ENCODE assay signal across 14 cellular contexts in the genomic region with DNA sequence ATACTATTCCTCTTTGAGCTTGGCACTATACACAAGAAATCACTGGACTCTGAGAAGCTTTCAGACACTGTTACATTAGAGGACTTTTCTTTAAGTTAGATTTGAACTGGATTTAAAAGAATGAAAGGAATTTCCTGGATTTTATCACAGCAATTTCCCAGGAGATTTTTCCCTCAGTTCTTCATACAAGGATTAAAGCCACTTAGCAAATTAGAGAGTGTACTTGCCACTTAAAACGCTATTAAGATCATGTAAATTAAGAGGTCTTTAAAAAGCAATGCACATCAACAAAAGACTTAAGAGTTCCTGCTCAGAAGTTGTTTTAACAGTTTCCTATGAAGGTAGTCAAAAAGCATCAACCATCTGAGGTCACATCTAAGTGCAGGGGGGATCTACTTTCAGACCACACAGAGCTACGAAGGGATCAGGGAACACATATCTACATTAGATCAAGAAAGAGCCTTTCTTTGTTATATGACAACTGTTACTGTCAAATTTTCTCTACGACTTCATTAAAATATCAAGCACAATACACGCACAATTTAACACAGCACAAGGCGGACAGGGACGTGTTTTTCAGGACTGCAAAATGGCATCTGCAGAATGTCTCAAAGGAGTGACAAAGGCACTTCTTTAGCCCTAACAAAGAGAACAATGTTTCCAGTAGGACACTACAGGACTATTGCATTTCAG.
DNase-seq lines count a peak whose midpoint lies in the region; ATAC-seq, FAIRE-seq and TF ChIP-seq lines count a peak whose summit lies in the region.
"Had no signal": no experiment of that assay in that cellular context is flagged by ENCODE, and none has a peak within 500 bp of the region (broad histone marks: within the 10 kb centered on the region; RNA-seq: fewer than 3 reads in every experiment).

No MANE protein-coding gene starts in this region.

- TF ChIP-seq POLR2A in HepG2 (IDR thresholded peaks at IDR 0.05; ENCODE audit: insufficient read depth in 1 of 2, low read depth in 2 of 2, low read length in 2 of 2) = no peak
- no peak for TF ChIP-seq POLR2A in right lobe of liver (IDR thresholded peaks at IDR 0.05)

- H3K9me1 ChIP-seq in keratinocyte (ENCODE audit: control insufficient read depth, extremely low read depth, insufficient read depth, low read length) = no peaks in the 10 kb centered on the region

- peaks cover 61% of the 10 kb centered on the region for H3K4me1 ChIP-seq in HepG2 (ENCODE audit: insufficient read depth, low read length)
- H3K4me1 ChIP-seq in right lobe of liver = no peaks in the 10 kb centered on the region
- peaks cover 14% of the 10 kb centered on the region for H3K4me1 ChIP-seq in keratinocyte (ENCODE audit: control insufficient read depth, extremely low read depth, insufficient read depth, low read length)

- TF ChIP-seq EP300 in HepG2 (IDR thresholded peaks at IDR 0.05; ENCODE audit: low read depth in 2 of 2, low read length in 2 of 2) (no peak), HepG2 (CRISPR knock-in tag; IDR thresholded peaks at IDR 0.05; ENCODE audit: borderline replicate concordance) (no peak)

- H2AFZ ChIP-seq in HepG2 (ENCODE audit: low read length) (no peak overlapping the region), keratinocyte (ENCODE audit: control insufficient read depth, low read length) (no peak overlapping the region)

- WGBS in HepG2 (ENCODE audit: low lambda C conversion rate) = 87% methylated on average over 6 of the region's 6 CpGs
- 70% methylated on average over 6 of the region's 6 CpGs for WGBS in right lobe of liver (ENCODE audit: insufficient coverage, low coverage, low lambda C conversion rate, missing lambda C conversion rate)

- H3K36me3 ChIP-seq in HepG2 (replicated peaks in 1 of 2; ENCODE audit: control insufficient read depth in 1 of 2, insufficient read depth in 2 of 2, low read length in 2 of 2) = no peaks in the 10 kb centered on the region
- no peaks in the 10 kb centered on the region for H3K36me3 ChIP-seq in right lobe of liver
- no peaks in the 10 kb centered on the region for H3K36me3 ChIP-seq in keratinocyte (ENCODE audit: control insufficient read depth in 2 of 2, extremely low read depth in 1 of 2, insufficient read depth in 2 of 2, low read length in 2 of 2)

- POLR2A ChIA-PET in HepG2 (lab: Yijun Ruan, JAX) = no interaction called here

- CTCF ChIA-PET in HepG2 (lab: Yijun Ruan, JAX; ENCODE audit: low intra/inter-chr PET ratio, low total read pairs) = no interaction called here

- FAIRE-seq in HepG2 (lab: Jason Lieb, UNC) = no peak
- peak; percentile 46 for FAIRE-seq in keratinocyte (lab: Jason Lieb, UNC)
- peak; percentile 5 for FAIRE-seq in urothelium cell line (lab: Jason Lieb, UNC)
- FAIRE-seq: TTC549 had no signal

- H3K4me2 ChIP-seq in HepG2 (ENCODE audit: low read depth, low read length) = no peak overlapping the region
- H3K4me2 ChIP-seq in keratinocyte (ENCODE audit: control insufficient read depth, extremely low read depth, insufficient read depth, low read depth, low read length) = no peak overlapping the region

- no peak for DNase-seq in HepG2 (ENCODE audit: low spot score)
- DNase-seq in right lobe of liver = no peak
- DNase-seq in astrocyte of the spinal cord (ENCODE audit: low read depth, low spot score) = peak; percentile 51
- DNase-seq in keratinocyte (ENCODE audit: low read depth, low spot score) = no peak
- DNase-seq in urothelium cell line (ENCODE audit: low spot score) = no peak
- DNase-seq in activated CD4-positive, alpha-beta T cell treated with anti-CD3 and anti-CD28 coated beads for 1 hour = no peak
- no peak for DNase-seq in 8988T
- DNase-seq: ACHN; activated T-cell treated with anti-CD3 and anti-CD28 coated beads, Interleukin-2, amount 50 U/mL, for 48 hours; hippocampal formation; naive B cell; NCI-H1417 treated with DMSO at 0.1 percent for 48 hours had no signal

- H3K9ac ChIP-seq in HepG2 (ENCODE audit: insufficient read depth, low read depth, low read length) = no peak overlapping the region
- no peak overlapping the region for H3K9ac ChIP-seq in keratinocyte (ENCODE audit: control insufficient read depth, extremely low read depth, insufficient read depth, low read length)

- in situ Hi-C loops in HepG2 (cut with HindIII; ENCODE audit: extremely low pct_ligation_motif_present, low pct_unique_long_range_greater_than_20kb) = no loop called here
- in situ Hi-C loops in astrocyte of the spinal cord (cut with HindIII; ENCODE audit: low sequenced_read_pairs) = no loop called here

- dilution Hi-C loops in keratinocyte (cut with MboI; ENCODE audit: extremely low pct_ligation_motif_present, low sequenced_read_pairs) = no loop called here

- intact Hi-C loops in HepG2 (cut with micrococcal nuclease; ENCODE audit: unreplicated experiment) = no loop called here
- intact Hi-C loops in right lobe of liver (cut with DNase I) = no loop called here

- H3K27ac ChIP-seq in HepG2 (ENCODE audit: extremely low read length, insufficient read depth, low read length) = no peak overlapping the region
- H3K27ac ChIP-seq in right lobe of liver = no peak overlapping the region
- no peak overlapping the region for H3K27ac ChIP-seq in keratinocyte (ENCODE audit: control insufficient read depth, insufficient read depth, low read length)

- H3K9me3 ChIP-seq in HepG2 (ENCODE audit: low read length) (no peaks in the 10 kb centered on the region), right lobe of liver (no peaks in the 10 kb centered on the region), keratinocyte (ENCODE audit: control insufficient read depth, low read depth, low read length) (no peaks in the 10 kb centered on the region)

- ATAC-seq in HepG2 = no peak
- no peak for ATAC-seq in right lobe of liver
- ATAC-seq in HG03025 (IDR thresholded peaks at IDR 0.05; ENCODE audit: low FRiP score, unreplicated experiment) = no peak

- H3K27me3 ChIP-seq in HepG2 (ENCODE audit: control insufficient read depth in 1 of 2, insufficient read depth in 2 of 2, low read length in 2 of 2) (no peaks in the 10 kb centered on the region), right lobe of liver (no peaks in the 10 kb centered on the region), keratinocyte (ENCODE audit: control insufficient read depth, extremely low read depth, insufficient read depth, low read length) (no peaks in the 10 kb centered on the region)

- TF ChIP-seq RAD21 in HepG2 (CRISPR knock-in tag; IDR thresholded peaks at IDR 0.05) = no peak

- no TSS peak for BruUV-seq in HepG2 (replicated peaks; lab: Mats Ljungman, UMichigan)

- H3K79me2 ChIP-seq in HepG2 (ENCODE audit: insufficient read depth, low read length) (peaks cover 86% of the 10 kb centered on the region), keratinocyte (ENCODE audit: control insufficient read depth, insufficient read depth, low read length) (peaks cover 5% of the 10 kb centered on the region)

- H4K20me1 ChIP-seq in HepG2 (ENCODE audit: insufficient read depth, low read length) (no peaks in the 10 kb centered on the region; the same call in 1 of the 2 replicates), keratinocyte (ENCODE audit: control insufficient read depth, extremely low read depth, insufficient read depth, low read length) (no peaks in the 10 kb centered on the region)

- H3K4me3 ChIP-seq in HepG2 (replicated peaks in 1 of 3; ENCODE audit: insufficient read depth in 1 of 3, low read depth in 2 of 3, low read length in 3 of 3) (no peak overlapping the region), right lobe of liver (no peak overlapping the region), astrocyte of the spinal cord (ENCODE audit: low read depth, low read length) (no peak overlapping the region), keratinocyte (ENCODE audit: control insufficient read depth in 2 of 3, extremely low read depth in 1 of 3, insufficient read depth in 2 of 3, low read depth in 1 of 3, low read length in 3 of 3) (no peak overlapping the region)

- TF ChIP-seq CTCF in HepG2 (CRISPR knock-in tag; IDR thresholded peaks at IDR 0.05) (no peak), right lobe of liver (IDR thresholded peaks at IDR 0.05) (no peak), astrocyte of the spinal cord (IDR thresholded peaks at IDR 0.05; ENCODE audit: low read depth, low read length) (no peak), keratinocyte (optimal IDR thresholded peaks at IDR 0.05 in 1 of 3, IDR thresholded peaks at IDR 0.05 in 1 of 3, conservative IDR thresholded peaks at IDR 0.05 in 1 of 3; ENCODE audit: extremely low read depth in 1 of 3, insufficient read depth in 2 of 3, low read length in 3 of 3) (no peak)

TF ChIP-seq in HepG2, 621 proteins besides CTCF, POLR2A, EP300 and RAD21 (continues in another document):
- TF ChIP-seq, protein P1, sequence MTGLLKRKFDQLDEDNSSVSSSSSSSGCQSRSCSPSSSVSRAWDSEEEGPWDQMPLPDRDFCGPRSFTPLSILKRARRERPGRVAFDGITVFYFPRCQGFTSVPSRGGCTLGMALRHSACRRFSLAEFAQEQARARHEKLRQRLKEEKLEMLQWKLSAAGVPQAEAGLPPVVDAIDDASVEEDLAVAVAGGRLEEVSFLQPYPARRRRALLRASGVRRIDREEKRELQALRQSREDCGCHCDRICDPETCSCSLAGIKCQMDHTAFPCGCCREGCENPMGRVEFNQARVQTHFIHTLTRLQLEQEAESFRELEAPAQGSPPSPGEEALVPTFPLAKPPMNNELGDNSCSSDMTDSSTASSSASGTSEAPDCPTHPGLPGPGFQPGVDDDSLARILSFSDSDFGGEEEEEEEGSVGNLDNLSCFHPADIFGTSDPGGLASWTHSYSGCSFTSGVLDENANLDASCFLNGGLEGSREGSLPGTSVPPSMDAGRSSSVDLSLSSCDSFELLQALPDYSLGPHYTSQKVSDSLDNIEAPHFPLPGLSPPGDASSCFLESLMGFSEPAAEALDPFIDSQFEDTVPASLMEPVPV (CRISPR knock-in tag; IDR thresholded peaks at IDR 0.05) = 0 out of 2 replicates have a peak, but pooled peaks have one; percentile 26
- TF ChIP-seq ZNF616 (CRISPR knock-in tag; IDR thresholded peaks at IDR 0.05; ENCODE audit: low read depth) (no peak), SNAI1 (CRISPR knock-in tag; IDR thresholded peaks at IDR 0.05; ENCODE audit: borderline replicate concordance) (no peak), SOX13 (IDR thresholded peaks at IDR 0.05) (no peak), SOX13 (CRISPR knock-in tag; conservative IDR thresholded peaks at IDR 0.05 in 1 of 2, IDR thresholded peaks at IDR 0.05 in 1 of 2) (no peak), ZNF614 (CRISPR knock-in tag; IDR thresholded peaks at IDR 0.05; ENCODE audit: borderline replicate concordance) (peak; percentile 78; the same call in 1 of the 2 replicates)
